22 cellular contexts compared by ENCODE assay signal in the genomic region with DNA sequence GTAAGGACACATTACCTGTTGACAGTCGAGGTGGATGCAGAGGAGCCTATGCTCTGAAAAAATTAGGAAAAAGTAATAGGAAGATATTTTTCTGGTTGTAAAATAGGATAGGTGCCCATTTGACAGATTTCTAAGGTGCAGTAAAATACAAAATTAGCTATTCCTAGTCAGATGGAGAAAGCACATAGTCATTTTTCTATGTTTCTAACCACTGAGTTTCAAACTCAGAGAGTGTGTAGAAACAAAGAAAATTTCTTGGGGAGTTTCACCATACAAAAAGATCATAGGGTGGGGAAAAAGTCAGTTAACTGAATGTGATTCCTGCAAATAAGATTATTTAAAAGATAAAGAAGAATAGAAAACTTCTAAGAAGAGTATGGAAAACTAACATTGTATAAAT.
DNase-seq lines count a peak whose midpoint lies in the region; ATAC-seq, FAIRE-seq and TF ChIP-seq lines count a peak whose summit lies in the region.
"Had no signal": no experiment of that assay in that cellular context is flagged by ENCODE, and none has a peak within 500 bp of the region (broad histone marks: within the 10 kb centered on the region; RNA-seq: fewer than 3 reads in every experiment).

No MANE protein-coding gene starts in this region.

- peak; percentile 55 for ATAC-seq in GM19035 (IDR thresholded peaks at IDR 0.05; ENCODE audit: unreplicated experiment)
- peak; percentile 43 for ATAC-seq in HG02610 (IDR thresholded peaks at IDR 0.05; ENCODE audit: unreplicated experiment)
- peak; percentile 36 for ATAC-seq in HG03442 (IDR thresholded peaks at IDR 0.05; ENCODE audit: unreplicated experiment)
- ATAC-seq in GM12878: no peak
- no peak for ATAC-seq in GM21515 (IDR thresholded peaks at IDR 0.05; ENCODE audit: unreplicated experiment)
- ATAC-seq: A549, HCT116 had no signal

- no peak overlapping the region for H2AFZ ChIP-seq in GM12878 (ENCODE audit: control insufficient read depth, low read depth, low read length)

- no peaks in the 10 kb centered on the region for H3K79me2 ChIP-seq in GM12878 (ENCODE audit: control insufficient read depth, insufficient read depth, low read length)

- H3K9ac ChIP-seq in GM12878 (ENCODE audit: control insufficient read depth, insufficient read depth, low read length): no peak overlapping the region

- H4K20me1 ChIP-seq in GM12878 (ENCODE audit: control insufficient read depth, insufficient read depth): no peaks in the 10 kb centered on the region

- TF ChIP-seq RAD21 in GM12878 (IDR thresholded peaks at IDR 0.05; ENCODE audit: insufficient read depth, low read depth, low read length): no peak

- FAIRE-seq in GM12878 (lab: Jason Lieb, UNC): no peak
- FAIRE-seq: A549, GM12892, GM19239, H1 had no signal

- no peaks in the 10 kb centered on the region for H3K9me3 ChIP-seq in GM12878 (replicated peaks; ENCODE audit: control insufficient read depth, insufficient read depth, low read length)
- H3K9me3 ChIP-seq: A549 had no signal

- CTCF ChIA-PET in GM12878 (lab: Yijun Ruan, JAX): interaction anchor here (0.6 to 1.3 kb wide), 2 partner anchors 18 to 30 kb away, joined by 3 read pairs; no protein-coding TSS in a partner anchor

- no TSS peak for BruUV-seq in GM12878 (replicated peaks; lab: Mats Ljungman, UMichigan)

- H3K4me1 ChIP-seq in GM12878 (ENCODE audit: control insufficient read depth, insufficient read depth, low read length): no peaks in the 10 kb centered on the region
- H3K4me1 ChIP-seq: A549 had no signal

- TF ChIP-seq POLR2A in GM12878 (IDR thresholded peaks at IDR 0.05; ENCODE audit: low read depth, low read length): no peak

- RAD21 ChIA-PET in GM12878 (lab: Charles Lee; ENCODE audit: unreplicated experiment): no interaction called here

- H3K27ac ChIP-seq in GM12878 (ENCODE audit: control insufficient read depth, insufficient read depth) (no peak overlapping the region), caudate nucleus (ENCODE audit: low read depth, low read length) (no peak overlapping the region)
- H3K27ac ChIP-seq: A549 had no signal

- TF ChIP-seq CTCF in GM12878 (IDR thresholded peaks at IDR 0.05 in 2 of 3, conservative IDR thresholded peaks at IDR 0.05 in 1 of 3; ENCODE audit: control insufficient read depth in 2 of 3, extremely low read depth in 1 of 3, insufficient read depth in 1 of 3, low read depth in 3 of 3, low read length in 3 of 3): no peak

- no peak overlapping the region for H3K4me2 ChIP-seq in GM12878 (ENCODE audit: control insufficient read depth, insufficient read depth)
- H3K4me2 ChIP-seq: A549 had no signal

- no peaks in the 10 kb centered on the region for H3K36me3 ChIP-seq in GM12878 (ENCODE audit: control insufficient read depth in 2 of 2, insufficient read depth in 2 of 2, low read length in 1 of 2)

- DNase-seq in GM12878 (ENCODE audit: low read depth, low spot score): no peak
- no peak for DNase-seq in AML-193 (lab: John Stamatoyannopoulos, UW)
- DNase-seq in caudate nucleus (lab: John Stamatoyannopoulos, UW): no peak
- DNase-seq: 8988T; ACHN; C1 segment of cervical spinal cord; Calu3; CD4-positive, alpha-beta memory T cell; COR-L47; DMS53; DMS79 treated with DMSO at 0.1 percent for 48 hours; GF-D8; H7 had no signal

- intact Hi-C loops in GM12878 (cut with micrococcal nuclease; ENCODE audit: unreplicated experiment): no loop called here

- in situ Hi-C loops in GM12878 (cut with MboI): no loop called here

- no peak for TF ChIP-seq EP300 in GM12878 (IDR thresholded peaks at IDR 0.05; ENCODE audit: borderline replicate concordance in 1 of 2, control insufficient read depth in 1 of 2, low read depth in 2 of 2, low read length in 2 of 2)

- 0% methylated on average over 1 of the region's 1 CpG for WGBS in GM12878 (ENCODE audit: insufficient coverage, insufficient replicate concordance, low lambda C conversion rate, missing lambda C conversion rate)

- SMC1A ChIA-PET in GM12878 (lab: Charles Lee; ENCODE audit: uncharacterized antibody, unreplicated experiment): no interaction called here

- POLR2A ChIA-PET in GM12878 (lab: Charles Lee): no interaction called here

- H3K4me3 ChIP-seq in GM12878: no peak overlapping the region
- H3K4me3 ChIP-seq: A549 had no signal

- no peaks in the 10 kb centered on the region; a peak in 1 of 4 replicates for H3K27me3 ChIP-seq in GM12878 (replicated peaks in 1 of 2; ENCODE audit: control insufficient read depth in 2 of 2, insufficient read depth in 2 of 2, low read length in 1 of 2)

TF ChIP-seq in GM12878, 131 proteins besides CTCF, POLR2A, EP300 and RAD21:
- TF ChIP-seq RUNX3 (IDR thresholded peaks at IDR 0.05; ENCODE audit: low read length) (0 out of 2 replicates have a peak, but pooled peaks have one; percentile 12), MEF2A (IDR thresholded peaks at IDR 0.05; ENCODE audit: insufficient read depth, low read depth, low read length) (peak; percentile 28; the same call in 1 of the 2 replicates), TAF1 (IDR thresholded peaks at IDR 0.05; ENCODE audit: borderline replicate concordance, low read depth, low read length) (no peak)

Comparison
In these comparisons a context has a peak if more than half of its experiments do, and no peak if none do; other contexts are left out.
1. ATAC-seq: peak in GM19035 (single experiment), HG02610 (single experiment) and HG03442 (single experiment); none in GM12878 (single experiment) and GM21515 (single experiment).